1 cellular context compared by ENCODE assay signal in the genomic region with DNA sequence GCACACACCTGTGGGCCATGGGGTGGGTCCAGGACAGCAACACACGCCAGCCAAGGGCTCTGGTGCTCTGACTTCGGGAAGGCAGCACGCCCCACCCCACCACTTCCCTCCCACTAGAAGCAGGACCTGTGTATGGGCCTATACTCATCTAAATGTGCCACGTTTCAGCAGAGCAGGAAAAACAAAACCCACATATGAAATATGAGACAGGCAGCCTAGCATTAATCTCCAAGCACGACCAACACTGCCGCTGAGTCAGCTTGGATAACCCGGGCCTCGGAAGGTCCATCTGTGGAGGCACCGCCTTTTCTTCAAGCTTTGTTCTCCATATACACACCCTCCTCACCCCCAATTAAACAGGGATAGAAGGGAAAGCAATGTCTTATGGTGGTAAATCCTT.
TF ChIP-seq lines count a peak whose summit lies in the region.

No MANE protein-coding gene starts in this region.

TF ChIP-seq in K562, 482 proteins besides CTCF, POLR2A, EP300 and RAD21 (continued from another document and continues in another):
- TF ChIP-seq, protein P1, sequence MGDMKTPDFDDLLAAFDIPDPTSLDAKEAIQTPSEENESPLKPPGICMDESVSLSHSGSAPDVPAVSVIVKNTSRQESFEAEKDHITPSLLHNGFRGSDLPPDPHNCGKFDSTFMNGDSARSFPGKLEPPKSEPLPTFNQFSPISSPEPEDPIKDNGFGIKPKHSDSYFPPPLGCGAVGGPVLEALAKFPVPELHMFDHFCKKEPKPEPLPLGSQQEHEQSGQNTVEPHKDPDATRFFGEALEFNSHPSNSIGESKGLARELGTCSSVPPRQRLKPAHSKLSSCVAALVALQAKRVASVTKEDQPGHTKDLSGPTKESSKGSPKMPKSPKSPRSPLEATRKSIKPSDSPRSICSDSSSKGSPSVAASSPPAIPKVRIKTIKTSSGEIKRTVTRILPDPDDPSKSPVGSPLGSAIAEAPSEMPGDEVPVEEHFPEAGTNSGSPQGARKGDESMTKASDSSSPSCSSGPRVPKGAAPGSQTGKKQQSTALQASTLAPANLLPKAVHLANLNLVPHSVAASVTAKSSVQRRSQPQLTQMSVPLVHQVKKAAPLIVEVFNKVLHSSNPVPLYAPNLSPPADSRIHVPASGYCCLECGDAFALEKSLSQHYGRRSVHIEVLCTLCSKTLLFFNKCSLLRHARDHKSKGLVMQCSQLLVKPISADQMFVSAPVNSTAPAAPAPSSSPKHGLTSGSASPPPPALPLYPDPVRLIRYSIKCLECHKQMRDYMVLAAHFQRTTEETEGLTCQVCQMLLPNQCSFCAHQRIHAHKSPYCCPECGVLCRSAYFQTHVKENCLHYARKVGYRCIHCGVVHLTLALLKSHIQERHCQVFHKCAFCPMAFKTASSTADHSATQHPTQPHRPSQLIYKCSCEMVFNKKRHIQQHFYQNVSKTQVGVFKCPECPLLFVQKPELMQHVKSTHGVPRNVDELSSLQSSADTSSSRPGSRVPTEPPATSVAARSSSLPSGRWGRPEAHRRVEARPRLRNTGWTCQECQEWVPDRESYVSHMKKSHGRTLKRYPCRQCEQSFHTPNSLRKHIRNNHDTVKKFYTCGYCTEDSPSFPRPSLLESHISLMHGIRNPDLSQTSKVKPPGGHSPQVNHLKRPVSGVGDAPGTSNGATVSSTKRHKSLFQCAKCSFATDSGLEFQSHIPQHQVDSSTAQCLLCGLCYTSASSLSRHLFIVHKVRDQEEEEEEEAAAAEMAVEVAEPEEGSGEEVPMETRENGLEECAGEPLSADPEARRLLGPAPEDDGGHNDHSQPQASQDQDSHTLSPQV (IDR thresholded peaks at IDR 0.05), result 0 out of 2 replicates have a peak, but pooled peaks have one; percentile 27
- TF ChIP-seq SMAD2 (IDR thresholded peaks at IDR 0.05; ENCODE audit: low read depth, low read length), result no peak
- TF ChIP-seq ZNF561 (CRISPR knock-in tag; conservative IDR thresholded peaks at IDR 0.05), result no peak
- no peak for TF ChIP-seq THRAP3 (IDR thresholded peaks at IDR 0.05; ENCODE audit: borderline replicate concordance)
- TF ChIP-seq, protein P2, sequence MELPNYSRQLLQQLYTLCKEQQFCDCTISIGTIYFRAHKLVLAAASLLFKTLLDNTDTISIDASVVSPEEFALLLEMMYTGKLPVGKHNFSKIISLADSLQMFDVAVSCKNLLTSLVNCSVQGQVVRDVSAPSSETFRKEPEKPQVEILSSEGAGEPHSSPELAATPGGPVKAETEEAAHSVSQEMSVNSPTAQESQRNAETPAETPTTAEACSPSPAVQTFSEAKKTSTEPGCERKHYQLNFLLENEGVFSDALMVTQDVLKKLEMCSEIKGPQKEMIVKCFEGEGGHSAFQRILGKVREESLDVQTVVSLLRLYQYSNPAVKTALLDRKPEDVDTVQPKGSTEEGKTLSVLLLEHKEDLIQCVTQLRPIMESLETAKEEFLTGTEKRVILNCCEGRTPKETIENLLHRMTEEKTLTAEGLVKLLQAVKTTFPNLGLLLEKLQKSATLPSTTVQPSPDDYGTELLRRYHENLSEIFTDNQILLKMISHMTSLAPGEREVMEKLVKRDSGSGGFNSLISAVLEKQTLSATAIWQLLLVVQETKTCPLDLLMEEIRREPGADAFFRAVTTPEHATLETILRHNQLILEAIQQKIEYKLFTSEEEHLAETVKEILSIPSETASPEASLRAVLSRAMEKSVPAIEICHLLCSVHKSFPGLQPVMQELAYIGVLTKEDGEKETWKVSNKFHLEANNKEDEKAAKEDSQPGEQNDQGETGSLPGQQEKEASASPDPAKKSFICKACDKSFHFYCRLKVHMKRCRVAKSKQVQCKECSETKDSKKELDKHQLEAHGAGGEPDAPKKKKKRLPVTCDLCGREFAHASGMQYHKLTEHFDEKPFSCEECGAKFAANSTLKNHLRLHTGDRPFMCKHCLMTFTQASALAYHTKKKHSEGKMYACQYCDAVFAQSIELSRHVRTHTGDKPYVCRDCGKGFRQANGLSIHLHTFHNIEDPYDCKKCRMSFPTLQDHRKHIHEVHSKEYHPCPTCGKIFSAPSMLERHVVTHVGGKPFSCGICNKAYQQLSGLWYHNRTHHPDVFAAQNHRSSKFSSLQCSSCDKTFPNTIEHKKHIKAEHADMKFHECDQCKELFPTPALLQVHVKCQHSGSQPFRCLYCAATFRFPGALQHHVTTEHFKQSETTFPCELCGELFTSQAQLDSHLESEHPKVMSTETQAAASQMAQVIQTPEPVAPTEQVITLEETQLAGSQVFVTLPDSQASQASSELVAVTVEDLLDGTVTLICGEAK (IDR thresholded peaks at IDR 0.05), result no peak
- TF ChIP-seq, protein P2 (CRISPR knock-in tag; IDR thresholded peaks at IDR 0.05), result no peak
- no peak for TF ChIP-seq TBL1XR1 (IDR thresholded peaks at IDR 0.05; ENCODE audit: low read length in 2 of 2)
- no peak for TF ChIP-seq PHF21A (IDR thresholded peaks at IDR 0.05; ENCODE audit: borderline replicate concordance, low read depth)
- no peak for TF ChIP-seq ZNF518B (CRISPR knock-in tag; IDR thresholded peaks at IDR 0.05)
- TF ChIP-seq, protein P3, sequence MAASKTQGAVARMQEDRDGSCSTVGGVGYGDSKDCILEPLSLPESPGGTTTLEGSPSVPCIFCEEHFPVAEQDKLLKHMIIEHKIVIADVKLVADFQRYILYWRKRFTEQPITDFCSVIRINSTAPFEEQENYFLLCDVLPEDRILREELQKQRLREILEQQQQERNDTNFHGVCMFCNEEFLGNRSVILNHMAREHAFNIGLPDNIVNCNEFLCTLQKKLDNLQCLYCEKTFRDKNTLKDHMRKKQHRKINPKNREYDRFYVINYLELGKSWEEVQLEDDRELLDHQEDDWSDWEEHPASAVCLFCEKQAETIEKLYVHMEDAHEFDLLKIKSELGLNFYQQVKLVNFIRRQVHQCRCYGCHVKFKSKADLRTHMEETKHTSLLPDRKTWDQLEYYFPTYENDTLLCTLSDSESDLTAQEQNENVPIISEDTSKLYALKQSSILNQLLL (CRISPR knock-in tag; IDR thresholded peaks at IDR 0.05; ENCODE audit: borderline replicate concordance), result no peak
- TF ChIP-seq JUND (IDR thresholded peaks at IDR 0.05; ENCODE audit: borderline replicate concordance, low read depth, low read length), result peak; percentile 52; the same call in 1 of the 2 replicates
- peak; percentile 34; the same call in 1 of the 3 replicates for TF ChIP-seq JUND (tag; IDR thresholded peaks at IDR 0.05; ENCODE audit: borderline replicate concordance, low read depth, low read length)
- peak; percentile 64 for TF ChIP-seq MAFK (IDR thresholded peaks at IDR 0.05; ENCODE audit: low read length)
- TF ChIP-seq MNT (conservative IDR thresholded peaks at IDR 0.05), result peak in 1 of 2 experiments; percentile 69; a peak in 3 of 4 replicates
- TF ChIP-seq THAP12 (CRISPR knock-in tag; IDR thresholded peaks at IDR 0.05), result no peak
- TF ChIP-seq NCOA2 (IDR thresholded peaks at IDR 0.05; ENCODE audit: partially characterized antibody in 2 of 2), result no peak
- TF ChIP-seq LEF1 (IDR thresholded peaks at IDR 0.05), result no peak
- TF ChIP-seq, protein P4, sequence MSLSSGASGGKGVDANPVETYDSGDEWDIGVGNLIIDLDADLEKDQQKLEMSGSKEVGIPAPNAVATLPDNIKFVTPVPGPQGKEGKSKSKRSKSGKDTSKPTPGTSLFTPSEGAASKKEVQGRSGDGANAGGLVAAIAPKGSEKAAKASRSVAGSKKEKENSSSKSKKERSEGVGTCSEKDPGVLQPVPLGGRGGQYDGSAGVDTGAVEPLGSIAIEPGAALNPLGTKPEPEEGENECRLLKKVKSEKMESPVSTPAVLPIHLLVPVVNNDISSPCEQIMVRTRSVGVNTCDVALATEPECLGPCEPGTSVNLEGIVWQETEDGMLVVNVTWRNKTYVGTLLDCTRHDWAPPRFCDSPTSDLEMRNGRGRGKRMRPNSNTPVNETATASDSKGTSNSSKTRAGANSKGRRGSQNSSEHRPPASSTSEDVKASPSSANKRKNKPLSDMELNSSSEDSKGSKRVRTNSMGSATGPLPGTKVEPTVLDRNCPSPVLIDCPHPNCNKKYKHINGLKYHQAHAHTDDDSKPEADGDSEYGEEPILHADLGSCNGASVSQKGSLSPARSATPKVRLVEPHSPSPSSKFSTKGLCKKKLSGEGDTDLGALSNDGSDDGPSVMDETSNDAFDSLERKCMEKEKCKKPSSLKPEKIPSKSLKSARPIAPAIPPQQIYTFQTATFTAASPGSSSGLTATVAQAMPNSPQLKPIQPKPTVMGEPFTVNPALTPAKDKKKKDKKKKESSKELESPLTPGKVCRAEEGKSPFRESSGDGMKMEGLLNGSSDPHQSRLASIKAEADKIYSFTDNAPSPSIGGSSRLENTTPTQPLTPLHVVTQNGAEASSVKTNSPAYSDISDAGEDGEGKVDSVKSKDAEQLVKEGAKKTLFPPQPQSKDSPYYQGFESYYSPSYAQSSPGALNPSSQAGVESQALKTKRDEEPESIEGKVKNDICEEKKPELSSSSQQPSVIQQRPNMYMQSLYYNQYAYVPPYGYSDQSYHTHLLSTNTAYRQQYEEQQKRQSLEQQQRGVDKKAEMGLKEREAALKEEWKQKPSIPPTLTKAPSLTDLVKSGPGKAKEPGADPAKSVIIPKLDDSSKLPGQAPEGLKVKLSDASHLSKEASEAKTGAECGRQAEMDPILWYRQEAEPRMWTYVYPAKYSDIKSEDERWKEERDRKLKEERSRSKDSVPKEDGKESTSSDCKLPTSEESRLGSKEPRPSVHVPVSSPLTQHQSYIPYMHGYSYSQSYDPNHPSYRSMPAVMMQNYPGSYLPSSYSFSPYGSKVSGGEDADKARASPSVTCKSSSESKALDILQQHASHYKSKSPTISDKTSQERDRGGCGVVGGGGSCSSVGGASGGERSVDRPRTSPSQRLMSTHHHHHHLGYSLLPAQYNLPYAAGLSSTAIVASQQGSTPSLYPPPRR (CRISPR knock-in tag; IDR thresholded peaks at IDR 0.05; ENCODE audit: borderline replicate concordance), result no peak
- TF ChIP-seq MAFF (IDR thresholded peaks at IDR 0.05; ENCODE audit: low read length), result peak; percentile 61
- TF ChIP-seq ZNF12 (CRISPR knock-in tag; IDR thresholded peaks at IDR 0.05), result no peak
